37 cellular contexts compared by ENCODE assay signal in the genomic region with DNA sequence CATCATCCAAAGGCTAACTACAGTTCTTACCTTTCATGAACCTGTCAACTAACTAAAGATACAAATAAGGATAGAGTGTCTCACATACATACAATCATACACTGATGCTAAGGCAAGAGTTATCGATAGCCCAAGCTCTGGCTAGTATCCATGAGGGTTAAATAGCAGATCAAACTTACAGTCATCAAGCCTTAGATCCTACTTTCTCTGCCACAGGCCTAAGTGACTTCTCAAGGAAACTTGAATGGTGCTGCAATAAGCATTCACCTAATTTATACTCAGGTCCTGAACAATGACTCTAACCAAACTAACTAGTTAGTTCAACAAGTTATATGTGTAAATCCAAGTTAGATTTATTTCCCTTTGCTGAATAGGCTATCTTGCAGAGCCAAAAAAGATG. TPM values are rescaled to one million over a fixed set of nuclear protein-coding genes. Genes with fewer than 3 reads are reported as not detected.
"Had no signal": no experiment of that assay in that cellular context is flagged by ENCODE, and none has a peak within 500 bp of the region (broad histone marks: within the 10 kb centered on the region; RNA-seq: fewer than 3 reads in every experiment).

No MANE protein-coding gene starts in this region.

- H3K9me3 ChIP-seq: MG63 had no signal

- DNase-seq: Kasumi-1, MG63, MM.1S, MV-4-11, NCI-H1048, NCI-H1092, NCI-H1092 treated with DMSO at 0.1 percent for 48 hours, NCI-H1105, NCI-H1105 treated with DMSO at 0.1 percent for 48 hours, NCI-H1417, NCI-H1417 treated with DMSO at 0.1 percent for 48 hours, NCI-H1436, NCI-H1436 treated with DMSO at 0.1 percent for 48 hours, NCI-H146, NCI-H1694, NCI-H1694 treated with DMSO at 0.1 percent for 48 hours, NCI-H187, NCI-H187 treated with DMSO at 0.1 percent for 48 hours, NCI-H1930, NCI-H2029, NCI-H2029 treated with DMSO at 0.1 percent for 48 hours, NCI-H2081, NCI-H2081 treated with DMSO at 0.1 percent for 48 hours, NCI-H2107, NCI-H2171, NCI-H2171 treated with DMSO at 0.1 percent for 48 hours, NCI-H2227 treated with DMSO at 0.1 percent for 48 hours, NCI-H226, NCI-H345, NCI-H446, NCI-H446 treated with DMSO at 0.1 percent for 48 hours, NCI-H510A, NCI-H510A treated with DMSO at 0.1 percent for 48 hours, NCI-H524, NCI-H524 treated with DMSO at 0.1 percent for 48 hours, NCI-H526 had no signal

- H3K4me3 ChIP-seq: MG63 had no signal

- H3K36me3 ChIP-seq: MG63 had no signal

RNA-seq across cellular contexts. Expression of gene ALDH1A2, which starts 51.0 kb away (rescaled TPM):
- total RNA-seq: NCI-H460 had no signal
